8 cellular contexts compared by ENCODE assay signal in the genomic region with DNA sequence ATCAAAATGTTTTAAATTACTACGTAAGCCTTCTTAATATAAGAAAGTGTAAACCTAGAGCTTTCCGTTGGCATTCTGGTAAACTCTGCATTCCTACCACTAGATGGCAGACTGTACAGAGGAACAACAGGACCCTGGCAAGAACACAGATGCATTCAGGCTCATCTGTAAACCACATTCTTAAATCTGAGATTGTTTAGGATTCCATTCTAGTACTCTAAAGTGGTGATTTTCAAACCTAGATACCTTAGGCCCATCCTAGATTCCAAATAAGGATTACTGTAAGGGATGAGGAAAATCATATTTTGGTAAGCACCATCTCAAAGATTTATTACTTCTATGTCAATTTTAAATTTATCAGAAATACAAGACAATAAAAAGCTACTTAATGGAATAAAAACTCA. TPM values are rescaled to one million over a fixed set of nuclear protein-coding genes. Genes with fewer than 3 reads are reported as not detected.
A peak's percentile ranks its signal among the peaks of the same experiment; 100 is the strongest.
DNase-seq lines count a peak whose midpoint lies in the region; ATAC-seq and TF ChIP-seq lines count a peak whose summit lies in the region.

No MANE protein-coding gene starts in this region.

- peak overlapping the region; percentile 66 to 95 for H3K4me3 Mint-ChIP-seq in activated T-cell treated with anti-CD3 and anti-CD28 coated beads, Interleukin-2, amount 50 U/mL, for 72 hours
- H3K4me3 Mint-ChIP-seq in neural progenitor cell: no peak overlapping the region

- H3K36me3 ChIP-seq in neural progenitor cell: no peaks in the 10 kb centered on the region

- no peak overlapping the region for H3K9ac ChIP-seq in neural progenitor cell

- H3K9me3 Mint-ChIP-seq in activated T-cell treated with anti-CD3 and anti-CD28 coated beads, Interleukin-2, amount 50 U/mL, for 72 hours: no peaks in the 10 kb centered on the region
- peaks cover 2% of the 10 kb centered on the region for H3K9me3 Mint-ChIP-seq in neural progenitor cell

- TF ChIP-seq CTCF in fibroblast of the aortic adventitia (IDR thresholded peaks at IDR 0.05; ENCODE audit: insufficient read depth, low read length): peak; percentile 80
- peak; percentile 98 for TF ChIP-seq CTCF in neural progenitor cell (IDR thresholded peaks at IDR 0.05)

- H3K27me3 Mint-ChIP-seq in activated T-cell treated with anti-CD3 and anti-CD28 coated beads, Interleukin-2, amount 50 U/mL, for 72 hours (ENCODE audit: low read depth): no peaks in the 10 kb centered on the region
- H3K27me3 Mint-ChIP-seq in neural progenitor cell (ENCODE audit: insufficient read depth, low read depth): no peaks in the 10 kb centered on the region

- no peaks in the 10 kb centered on the region for H3K9me3 ChIP-seq in neural progenitor cell (ENCODE audit: low read depth)

- peaks cover 97% of the 10 kb centered on the region for H3K79me2 ChIP-seq in neural progenitor cell (ENCODE audit: low read depth)

- H3K27ac ChIP-seq in neural progenitor cell: no peak overlapping the region

- DNase-seq in DMS53 treated with DMSO at 0.1 percent for 48 hours (lab: John Stamatoyannopoulos, UW; ENCODE audit: unreplicated experiment): peak; percentile 95
- DNase-seq in NCI-H526 treated with DMSO at 0.1 percent for 48 hours (lab: John Stamatoyannopoulos, UW): peak; percentile 80
- peak; percentile 63 to 67 for DNase-seq in activated T-cell treated with anti-CD3 and anti-CD28 coated beads, Interleukin-2, amount 50 U/mL, for 72 hours
- DNase-seq in fibroblast of the aortic adventitia (ENCODE audit: low read depth): peak; percentile 97
- peak; percentile 88 for DNase-seq in neural progenitor cell (ENCODE audit: low spot score)

- peaks cover 47% of the 10 kb centered on the region for H4K20me1 ChIP-seq in neural progenitor cell (ENCODE audit: low read depth)

- peaks cover 2 to 14% of the 10 kb centered on the region in 2 donors for H3K36me3 Mint-ChIP-seq in activated T-cell treated with anti-CD3 and anti-CD28 coated beads, Interleukin-2, amount 50 U/mL, for 72 hours (ENCODE audit: insufficient read depth in 2 of 2)
- peaks cover 7% of the 10 kb centered on the region for H3K36me3 Mint-ChIP-seq in neural progenitor cell

- H3K4me1 Mint-ChIP-seq in activated T-cell treated with anti-CD3 and anti-CD28 coated beads, Interleukin-2, amount 50 U/mL, for 72 hours (ENCODE audit: low read depth): peaks cover 80% of the 10 kb centered on the region
- H3K4me1 Mint-ChIP-seq in neural progenitor cell: peaks cover 19% of the 10 kb centered on the region

- H3F3A ChIP-seq in neural progenitor cell (ENCODE audit: low read depth): peaks cover 4% of the 10 kb centered on the region

- peak overlapping the region; percentile 99 for H3K27ac Mint-ChIP-seq in activated T-cell treated with anti-CD3 and anti-CD28 coated beads, Interleukin-2, amount 50 U/mL, for 72 hours
- H3K27ac Mint-ChIP-seq in neural progenitor cell: no peak overlapping the region

- no peak overlapping the region for H2AFZ ChIP-seq in neural progenitor cell (replicated peaks)

- ATAC-seq in GM19438 (IDR thresholded peaks at IDR 0.05; ENCODE audit: low read depth, unreplicated experiment): peak; percentile 54
- peak; percentile 54 for ATAC-seq in HG03520 (IDR thresholded peaks at IDR 0.05; ENCODE audit: unreplicated experiment)
- ATAC-seq in activated T-cell treated with anti-CD3 and anti-CD28 coated beads, Interleukin-2, amount 50 U/mL, for 72 hours (replicated peaks in 1 of 2): peak; percentile 66 to 79
- ATAC-seq in HG02970 (IDR thresholded peaks at IDR 0.05; ENCODE audit: low FRiP score, unreplicated experiment): no peak

- no peak overlapping the region for H3K4me3 ChIP-seq in fibroblast of the aortic adventitia (ENCODE audit: low read depth, low read length)
- H3K4me3 ChIP-seq in neural progenitor cell: no peak overlapping the region

- H3K27me3 ChIP-seq in neural progenitor cell: no peaks in the 10 kb centered on the region

- peak overlapping the region; percentile 43 for H3K4me2 ChIP-seq in neural progenitor cell

- peaks cover 15% of the 10 kb centered on the region for H3K4me1 ChIP-seq in neural progenitor cell

RNA-seq across cellular contexts. Expression of a gene that starts 26.9 kb away (rescaled TPM):
- 100 to 1,000 TPM in 1 of 2 donors, 10 to 100 TPM in 1; 70.3 to 103 TPM for total RNA-seq in activated T-cell treated with anti-CD3 and anti-CD28 coated beads, Interleukin-2, amount 50 U/mL, for 72 hours
- total RNA-seq in fibroblast of the aortic adventitia (ENCODE audit: low replicate concordance): 280 and 318 TPM in 2 replicates
- total RNA-seq in neural progenitor cell (ENCODE audit: low replicate concordance): 119 and 204 TPM in 2 replicates
